Comparison of ENCODE assay signal across 12 cellular contexts in genomic region chr14:59882957-59883356, GRCh38. TPM values are rescaled to one million over a fixed set of nuclear protein-coding genes. Genes with fewer than 3 reads are reported as not detected.
A peak's percentile ranks its signal among the peaks of the same experiment; 100 is the strongest.
DNase-seq lines count a peak whose midpoint lies in the region; ATAC-seq and TF ChIP-seq lines count a peak whose summit lies in the region.
"Had no signal": no experiment of that assay in that cellular context is flagged by ENCODE, and none has a peak within 500 bp of the region (broad histone marks: within the 10 kb centered on the region; RNA-seq: fewer than 3 reads in every experiment).

No MANE protein-coding gene starts in this region.

- no peak for DNase-seq in cardiac muscle cell (ENCODE audit: low read depth in 1 of 2, low spot score in 1 of 2)
- DNase-seq in right cardiac atrium, result no peak
- peak; percentile 28 for DNase-seq in NCI-H1694 treated with DMSO at 0.1 percent for 48 hours (lab: John Stamatoyannopoulos, UW)
- DNase-seq in endothelial cell (ENCODE audit: low spot score), result no peak
- no peak for DNase-seq in NCI-H2196 treated with DMSO at 0.1 percent for 48 hours (lab: John Stamatoyannopoulos, UW; ENCODE audit: unreplicated experiment)
- DNase-seq in coronary artery (ENCODE audit: low spot score), result no peak
- DNase-seq in G401 (ENCODE audit: low spot score), result no peak
- no peak for DNase-seq in stimulated activated CD4-positive, alpha-beta T cell treated with anti-CD3 and anti-CD28 coated beads, Interleukin-15, amount 100 ng/mL, for 24 hours
- DNase-seq: activated CD4-positive, alpha-beta T cell treated with anti-CD3 and anti-CD28 coated beads, Interleukin-2, amount 50 U/mL, for 1 hour; amygdala had no signal

- no peaks in the 10 kb centered on the region for H3K9me3 Mint-ChIP-seq in endothelial cell (ENCODE audit: unreplicated experiment)

- H3K27me3 ChIP-seq in cardiac muscle cell (no peaks in the 10 kb centered on the region), right cardiac atrium (ENCODE audit: control insufficient read depth, insufficient read depth) (peaks cover 4% of the 10 kb centered on the region)

- no peak overlapping the region for H3K27ac Mint-ChIP-seq in endothelial cell (ENCODE audit: unreplicated experiment)

- H3K4me1 ChIP-seq in cardiac muscle cell (ENCODE audit: low read depth), result no peaks in the 10 kb centered on the region
- H3K4me1 ChIP-seq in right cardiac atrium (ENCODE audit: control insufficient read depth, insufficient read depth, low read length), result no peaks in the 10 kb centered on the region

- in situ Hi-C loops in G401 (cut with HindIII; ENCODE audit: low sequenced_read_pairs), result no loop called here

- H3K36me3 Mint-ChIP-seq in endothelial cell (ENCODE audit: low read depth, unreplicated experiment), result no peaks in the 10 kb centered on the region

- H3K36me3 ChIP-seq in cardiac muscle cell, result no peaks in the 10 kb centered on the region

- H3K9me3 ChIP-seq in cardiac muscle cell (ENCODE audit: low read depth) (no peaks in the 10 kb centered on the region), right cardiac atrium (ENCODE audit: control insufficient read depth, low read length) (no peaks in the 10 kb centered on the region)

- no peak overlapping the region for H3K4me3 Mint-ChIP-seq in endothelial cell (ENCODE audit: unreplicated experiment)

- no peaks in the 10 kb centered on the region for H3K4me1 Mint-ChIP-seq in endothelial cell (ENCODE audit: unreplicated experiment)

- H3K27ac ChIP-seq in cardiac muscle cell, result no peak overlapping the region
- no peak overlapping the region for H3K27ac ChIP-seq in right cardiac atrium (ENCODE audit: low read length)
- H3K27ac ChIP-seq in coronary artery, result no peak overlapping the region

- TF ChIP-seq CTCF in cardiac muscle cell (IDR thresholded peaks at IDR 0.05; ENCODE audit: low read depth, low read length) (peak; percentile 32), endothelial cell (IDR thresholded peaks at IDR 0.05; ENCODE audit: unreplicated experiment) (peak; percentile 68), coronary artery (IDR thresholded peaks at IDR 0.05) (no peak)

- H3K27me3 Mint-ChIP-seq in endothelial cell (ENCODE audit: unreplicated experiment), result no peaks in the 10 kb centered on the region

- no peak overlapping the region for H3K4me3 ChIP-seq in cardiac muscle cell
- no peak overlapping the region for H3K4me3 ChIP-seq in right cardiac atrium (ENCODE audit: low read length)
- H3K4me3 ChIP-seq in coronary artery, result no peak overlapping the region

- intact Hi-C loops in right cardiac atrium (cut with DNase I), result no loop called here

- WGBS in right cardiac atrium, result 24% methylated on average over 1 of the region's 1 CpG

- ATAC-seq in right cardiac atrium, result no peak

RNA-seq across cellular contexts. Expression of gene RTN1, which starts 12.4 kb away (rescaled TPM):
- total RNA-seq in cardiac muscle cell, result 1.5 and 2.5 TPM in 2 replicates
- polyA plus RNA-seq in cardiac muscle cell, result 0.89 and 3.4 TPM in 2 replicates
- 1 to 10 TPM; 2.8 to 3.2 (median 3.0) TPM for total RNA-seq in right cardiac atrium
- 1.1 TPM for polyA plus RNA-seq in right cardiac atrium
- total RNA-seq in endothelial cell (ENCODE audit: unreplicated experiment), result 2.1 TPM
- not detected in 2 replicates for total RNA-seq in G401 (2014; rRNA removed; shearing (Covaris generic))
- total RNA-seq: RPMI7951 had no signal

RNA-seq across cellular contexts. Expression of gene LRRC9, which starts 37.0 kb away (rescaled TPM):
- total RNA-seq in cardiac muscle cell (0.24 and 2.6 TPM in 2 replicates), right cardiac atrium (under 1 TPM in 1 of 4 donors, not detected in 3; 0.18 TPM), endothelial cell (ENCODE audit: unreplicated experiment) (0.38 TPM)
- polyA plus RNA-seq in cardiac muscle cell (0.80 and 1.2 TPM in 2 replicates), right cardiac atrium (0.07 TPM)
- total RNA-seq in G401 (2014; rRNA removed; shearing (Covaris generic)), result not detected in 2 replicates
- total RNA-seq: mononuclear cell, RPMI7951 had no signal
